In the genomic region with DNA sequence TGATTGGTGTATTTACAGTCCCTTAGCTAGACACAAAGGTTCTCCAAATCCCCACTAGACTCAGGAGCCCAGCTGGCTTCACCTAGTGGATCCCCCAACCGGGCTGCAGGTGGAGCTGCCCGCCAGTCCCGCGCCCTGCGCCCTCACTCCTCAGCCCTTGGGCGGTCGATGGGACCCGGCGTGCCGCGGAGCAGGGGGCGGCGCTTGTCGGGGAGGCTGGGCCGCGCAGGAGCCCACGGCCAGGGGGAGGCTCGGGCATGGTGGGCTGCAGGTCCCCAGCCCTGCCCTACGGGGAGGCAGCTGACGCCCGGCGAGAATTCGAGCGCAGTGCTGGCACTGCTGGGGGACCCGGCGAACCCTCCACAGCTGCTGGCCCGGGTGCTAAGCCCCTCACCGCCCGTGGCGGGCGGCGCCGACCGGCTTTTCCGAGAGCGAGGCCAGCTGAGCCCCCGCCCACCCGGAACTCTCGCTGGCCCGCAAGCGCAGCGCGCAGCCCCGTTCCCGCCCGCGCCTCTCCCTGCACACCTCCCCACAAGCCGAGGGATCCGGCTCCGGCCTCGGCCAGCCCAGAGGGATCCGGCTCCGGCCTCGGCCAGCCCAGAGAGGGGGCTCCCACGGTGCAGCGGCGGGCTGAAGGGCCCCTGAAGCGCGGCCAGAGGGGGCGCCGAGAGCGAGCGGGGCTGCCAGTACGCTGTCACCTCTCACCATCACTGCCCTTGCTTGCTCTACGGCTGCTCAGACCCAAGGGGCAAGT, we compare ENCODE assay signal across 8 cellular contexts. TPM values are rescaled to one million over a fixed set of nuclear protein-coding genes. Genes with fewer than 3 reads are reported as not detected.
DNase-seq lines count a peak whose midpoint lies in the region; ATAC-seq and TF ChIP-seq lines count a peak whose summit lies in the region.

No MANE protein-coding gene starts in this region.

- H3K18ac ChIP-seq in mesendoderm (ENCODE audit: low read length): no peak overlapping the region

- H3K9me3 ChIP-seq in vagina (no peaks in the 10 kb centered on the region), SJCRH30 (replicated peaks) (no peaks in the 10 kb centered on the region), OCI-LY7 (ENCODE audit: low read length) (no peaks in the 10 kb centered on the region)

- H3K4me3 Mint-ChIP-seq in activated naive CD4-positive, alpha-beta T cell treated with anti-CD3 and anti-CD28 coated beads, Interleukin-2, amount 10 ng/mL, durations not matched to agents 7 days and 5 days: peak overlapping the region; percentile 36

- H2BK5ac ChIP-seq in mesendoderm (ENCODE audit: low read length): no peak overlapping the region

- POLR2A ChIA-PET in OCI-LY7 (lab: Charles Lee): no interaction called here

- H3K4ac ChIP-seq in mesendoderm (ENCODE audit: low read depth, low read length): no peak overlapping the region

- H3K4me2 ChIP-seq in mesendoderm (ENCODE audit: low read length) (peak overlapping the region; percentile 59), OCI-LY7 (ENCODE audit: low read length) (no peak overlapping the region)

- no peaks in the 10 kb centered on the region for H3K36me3 Mint-ChIP-seq in activated naive CD4-positive, alpha-beta T cell treated with anti-CD3 and anti-CD28 coated beads, Interleukin-2, amount 10 ng/mL, durations not matched to agents 7 days and 5 days

- peaks cover 4% of the 10 kb centered on the region for H3K4me1 Mint-ChIP-seq in activated naive CD4-positive, alpha-beta T cell treated with anti-CD3 and anti-CD28 coated beads, Interleukin-2, amount 10 ng/mL, durations not matched to agents 7 days and 5 days

- no peak overlapping the region for H2BK120ac ChIP-seq in mesendoderm (ENCODE audit: low read depth, low read length)

- BruUV-seq in OCI-LY7 (replicated peaks; lab: Mats Ljungman, UMichigan): no TSS peak

- DNase-seq in activated naive CD4-positive, alpha-beta T cell treated with anti-CD3 and anti-CD28 coated beads, Interleukin-2, amount 10 ng/mL, durations not matched to agents 7 days and 5 days: no peak
- DNase-seq in activated naive CD4-positive, alpha-beta T cell treated with Interleukin-2 at 50 U/mL for 16 hours: no peak
- DNase-seq in brain microvascular endothelial cell (no peak), mesendoderm (peak; percentile 72), vagina (ENCODE audit: extremely low spot score in 2 of 2) (no peak), SJCRH30 (no peak), OCI-LY7 (ENCODE audit: low spot score) (no peak)

- H4K8ac ChIP-seq in mesendoderm (ENCODE audit: low read depth, low read length): no peak overlapping the region

- CTCF ChIA-PET in activated naive CD4-positive, alpha-beta T cell treated with anti-CD3 and anti-CD28 coated beads, Interleukin-2, amount 10 ng/mL, durations not matched to agents 7 days and 5 days (lab: Charles Lee): interaction anchor here (1.8 kb wide), 1 partner anchor 21 kb away, joined by 6 read pairs; no protein-coding TSS in a partner anchor
- CTCF ChIA-PET in OCI-LY7 (lab: Charles Lee; ENCODE audit: unreplicated experiment): no interaction called here

- H3K9me3 Mint-ChIP-seq in activated naive CD4-positive, alpha-beta T cell treated with anti-CD3 and anti-CD28 coated beads, Interleukin-2, amount 10 ng/mL, durations not matched to agents 7 days and 5 days: no peaks in the 10 kb centered on the region

- peaks cover 64% of the 10 kb centered on the region for H3K27me3 Mint-ChIP-seq in activated naive CD4-positive, alpha-beta T cell treated with anti-CD3 and anti-CD28 coated beads, Interleukin-2, amount 10 ng/mL, durations not matched to agents 7 days and 5 days

- ATAC-seq in GM21360 (IDR thresholded peaks at IDR 0.05; ENCODE audit: unreplicated experiment): no peak

- peaks cover 8% of the 10 kb centered on the region for H3K27me3 ChIP-seq in brain microvascular endothelial cell (replicated peaks)
- no peaks in the 10 kb centered on the region for H3K27me3 ChIP-seq in mesendoderm (ENCODE audit: insufficient read depth, low read length, poor library complexity)
- no peaks in the 10 kb centered on the region for H3K27me3 ChIP-seq in vagina
- no peaks in the 10 kb centered on the region; the same call in 1 of the 2 replicates for H3K27me3 ChIP-seq in SJCRH30

- peak overlapping the region; percentile 65 for H3K9ac ChIP-seq in mesendoderm (ENCODE audit: low read length)

- intact Hi-C loops in vagina (cut with DNase I): no loop called here
- intact Hi-C loops in OCI-LY7 (cut with micrococcal nuclease; ENCODE audit: unreplicated experiment): no loop called here

- TF ChIP-seq POLR2A in vagina (IDR thresholded peaks at IDR 0.05): no peak

- WGBS in mesendoderm (ENCODE audit: extremely low coverage, insufficient coverage, low lambda C conversion rate): no CpG with 5 or more reads among the region's 65 CpGs

- no peak overlapping the region for H2BK15ac ChIP-seq in mesendoderm (replicated peaks; ENCODE audit: low read depth)

- peak overlapping the region; percentile 79 for H3K56ac ChIP-seq in mesendoderm (ENCODE audit: low read length)

- no peak overlapping the region for H3K27ac Mint-ChIP-seq in activated naive CD4-positive, alpha-beta T cell treated with anti-CD3 and anti-CD28 coated beads, Interleukin-2, amount 10 ng/mL, durations not matched to agents 7 days and 5 days

- no peak overlapping the region for H2AK5ac ChIP-seq in mesendoderm (ENCODE audit: low read length)

- TF ChIP-seq CTCF in brain microvascular endothelial cell (IDR thresholded peaks at IDR 0.05; ENCODE audit: low read depth, low read length, missing control alignments): no peak
- TF ChIP-seq CTCF in vagina (IDR thresholded peaks at IDR 0.05): no peak
- no peak for TF ChIP-seq CTCF in OCI-LY7 (conservative IDR thresholded peaks at IDR 0.05; ENCODE audit: low read length)

- in situ Hi-C loops in brain microvascular endothelial cell (cut with HindIII; ENCODE audit: low pct_ligation_motif_present, low sequenced_read_pairs): no loop called here

- no peak overlapping the region for H2AFZ ChIP-seq in OCI-LY7 (ENCODE audit: low read length)

- no peaks in the 10 kb centered on the region for H3K79me1 ChIP-seq in mesendoderm (ENCODE audit: low read length)

- H3K36me3 ChIP-seq in brain microvascular endothelial cell (replicated peaks) (no peaks in the 10 kb centered on the region), mesendoderm (ENCODE audit: control insufficient read depth, insufficient read depth, low read length) (peaks cover 2% of the 10 kb centered on the region), vagina (peaks cover 0 to 6% of the 10 kb centered on the region in 2 donors), SJCRH30 (no peaks in the 10 kb centered on the region), OCI-LY7 (ENCODE audit: insufficient read depth, low read length) (no peaks in the 10 kb centered on the region)

- H3K4me1 ChIP-seq in mesendoderm (ENCODE audit: control insufficient read depth, low read depth, low read length) (no peaks in the 10 kb centered on the region), vagina (peaks cover 12% of the 10 kb centered on the region), SJCRH30 (no peaks in the 10 kb centered on the region), OCI-LY7 (ENCODE audit: insufficient read depth, low read length, poor library complexity, severe bottlenecking) (no peaks in the 10 kb centered on the region)

- no peak overlapping the region for H4K5ac ChIP-seq in mesendoderm (ENCODE audit: low read length)

- H3K79me2 ChIP-seq in mesendoderm (ENCODE audit: control insufficient read depth, insufficient read depth, low read length): no peaks in the 10 kb centered on the region
- no peaks in the 10 kb centered on the region for H3K79me2 ChIP-seq in OCI-LY7 (ENCODE audit: insufficient read depth, low read depth, low read length)

- H3K9me2 ChIP-seq in OCI-LY7 (ENCODE audit: insufficient read depth, low read length): no peaks in the 10 kb centered on the region

- no peaks in the 10 kb centered on the region for H4K20me1 ChIP-seq in OCI-LY7 (ENCODE audit: insufficient read depth, low read length)

- no peak overlapping the region for H3K27ac ChIP-seq in brain microvascular endothelial cell
- no peak overlapping the region for H3K27ac ChIP-seq in mesendoderm (ENCODE audit: low read depth, low read length)
- no peak overlapping the region for H3K27ac ChIP-seq in vagina
- H3K27ac ChIP-seq in SJCRH30: no peak overlapping the region
- H3K27ac ChIP-seq in OCI-LY7 (ENCODE audit: low read depth, low read length, poor library complexity, severe bottlenecking): no peak overlapping the region

- H3K4me3 ChIP-seq in brain microvascular endothelial cell (ENCODE audit: low read depth, low read length): peak overlapping the region; percentile 33
- H3K4me3 ChIP-seq in mesendoderm (ENCODE audit: low read length): no peak overlapping the region
- peak overlapping the region; percentile 41 to 68 for H3K4me3 ChIP-seq in vagina
- no peak overlapping the region for H3K4me3 ChIP-seq in SJCRH30
- H3K4me3 ChIP-seq in OCI-LY7 (ENCODE audit: low read depth, low read length, poor library complexity, severe bottlenecking): no peak overlapping the region

- H3K23ac ChIP-seq in mesendoderm (ENCODE audit: low read length): no peak overlapping the region

RNA-seq across cellular contexts. Expression of a gene that starts 39.4 kb away (rescaled TPM):
- polyA plus RNA-seq in mesendoderm (2013, experiment 1 of 2): 23.7 TPM
- 21.6 TPM for polyA plus RNA-seq in mesendoderm (2013, experiment 2 of 2)
- total RNA-seq in vagina: 91.8 TPM
- total RNA-seq in SJCRH30 (2014; rRNA removed; shearing (Covaris generic)): 14.6 and 15.6 TPM in 2 replicates
- total RNA-seq in OCI-LY7 (2014; rRNA removed; shearing (Covaris generic)): 4.9 and 6.1 TPM in 2 replicates
- total RNA-seq in OCI-LY7 (2022): 14.3 and 14.5 TPM in 2 replicates

Comparison
In these comparisons a context has a peak if more than half of its experiments do, and no peak if none do; other contexts are left out.
1. H3K4me3 ChIP-seq: peak in brain microvascular endothelial cell (single experiment) and vagina (2 of 2); none in mesendoderm (single experiment), SJCRH30 (single experiment) and OCI-LY7 (single experiment).